In the genomic region with DNA sequence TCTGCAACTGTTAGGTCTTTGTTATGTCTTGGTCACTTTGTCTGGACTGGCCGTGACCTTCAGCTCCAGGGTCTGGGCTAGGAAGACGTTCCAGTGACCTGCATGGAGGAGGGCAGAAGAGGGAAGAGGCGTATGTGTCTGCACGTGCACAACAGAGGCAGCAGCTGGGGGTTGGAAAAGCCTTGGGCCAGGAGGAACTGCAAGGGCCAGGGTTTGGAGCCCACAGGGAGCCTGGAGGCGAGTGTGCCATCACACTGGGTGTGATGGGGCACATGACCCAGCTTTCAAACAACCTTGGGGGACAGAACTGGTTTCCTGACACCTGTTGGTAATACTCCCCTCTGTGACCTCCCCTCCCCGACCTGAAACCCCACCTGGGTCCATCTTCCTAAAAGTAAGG, we compare ENCODE assay signal across 2 cellular contexts.
TF ChIP-seq lines count a peak whose summit lies in the region.

No MANE protein-coding gene starts in this region.

TF ChIP-seq in GM23338, 12 proteins besides CTCF, POLR2A, EP300 and RAD21:
- TF ChIP-seq JUNB (IDR thresholded peaks at IDR 0.05; ENCODE audit: unreplicated experiment): no peak
- TF ChIP-seq, protein P1, sequence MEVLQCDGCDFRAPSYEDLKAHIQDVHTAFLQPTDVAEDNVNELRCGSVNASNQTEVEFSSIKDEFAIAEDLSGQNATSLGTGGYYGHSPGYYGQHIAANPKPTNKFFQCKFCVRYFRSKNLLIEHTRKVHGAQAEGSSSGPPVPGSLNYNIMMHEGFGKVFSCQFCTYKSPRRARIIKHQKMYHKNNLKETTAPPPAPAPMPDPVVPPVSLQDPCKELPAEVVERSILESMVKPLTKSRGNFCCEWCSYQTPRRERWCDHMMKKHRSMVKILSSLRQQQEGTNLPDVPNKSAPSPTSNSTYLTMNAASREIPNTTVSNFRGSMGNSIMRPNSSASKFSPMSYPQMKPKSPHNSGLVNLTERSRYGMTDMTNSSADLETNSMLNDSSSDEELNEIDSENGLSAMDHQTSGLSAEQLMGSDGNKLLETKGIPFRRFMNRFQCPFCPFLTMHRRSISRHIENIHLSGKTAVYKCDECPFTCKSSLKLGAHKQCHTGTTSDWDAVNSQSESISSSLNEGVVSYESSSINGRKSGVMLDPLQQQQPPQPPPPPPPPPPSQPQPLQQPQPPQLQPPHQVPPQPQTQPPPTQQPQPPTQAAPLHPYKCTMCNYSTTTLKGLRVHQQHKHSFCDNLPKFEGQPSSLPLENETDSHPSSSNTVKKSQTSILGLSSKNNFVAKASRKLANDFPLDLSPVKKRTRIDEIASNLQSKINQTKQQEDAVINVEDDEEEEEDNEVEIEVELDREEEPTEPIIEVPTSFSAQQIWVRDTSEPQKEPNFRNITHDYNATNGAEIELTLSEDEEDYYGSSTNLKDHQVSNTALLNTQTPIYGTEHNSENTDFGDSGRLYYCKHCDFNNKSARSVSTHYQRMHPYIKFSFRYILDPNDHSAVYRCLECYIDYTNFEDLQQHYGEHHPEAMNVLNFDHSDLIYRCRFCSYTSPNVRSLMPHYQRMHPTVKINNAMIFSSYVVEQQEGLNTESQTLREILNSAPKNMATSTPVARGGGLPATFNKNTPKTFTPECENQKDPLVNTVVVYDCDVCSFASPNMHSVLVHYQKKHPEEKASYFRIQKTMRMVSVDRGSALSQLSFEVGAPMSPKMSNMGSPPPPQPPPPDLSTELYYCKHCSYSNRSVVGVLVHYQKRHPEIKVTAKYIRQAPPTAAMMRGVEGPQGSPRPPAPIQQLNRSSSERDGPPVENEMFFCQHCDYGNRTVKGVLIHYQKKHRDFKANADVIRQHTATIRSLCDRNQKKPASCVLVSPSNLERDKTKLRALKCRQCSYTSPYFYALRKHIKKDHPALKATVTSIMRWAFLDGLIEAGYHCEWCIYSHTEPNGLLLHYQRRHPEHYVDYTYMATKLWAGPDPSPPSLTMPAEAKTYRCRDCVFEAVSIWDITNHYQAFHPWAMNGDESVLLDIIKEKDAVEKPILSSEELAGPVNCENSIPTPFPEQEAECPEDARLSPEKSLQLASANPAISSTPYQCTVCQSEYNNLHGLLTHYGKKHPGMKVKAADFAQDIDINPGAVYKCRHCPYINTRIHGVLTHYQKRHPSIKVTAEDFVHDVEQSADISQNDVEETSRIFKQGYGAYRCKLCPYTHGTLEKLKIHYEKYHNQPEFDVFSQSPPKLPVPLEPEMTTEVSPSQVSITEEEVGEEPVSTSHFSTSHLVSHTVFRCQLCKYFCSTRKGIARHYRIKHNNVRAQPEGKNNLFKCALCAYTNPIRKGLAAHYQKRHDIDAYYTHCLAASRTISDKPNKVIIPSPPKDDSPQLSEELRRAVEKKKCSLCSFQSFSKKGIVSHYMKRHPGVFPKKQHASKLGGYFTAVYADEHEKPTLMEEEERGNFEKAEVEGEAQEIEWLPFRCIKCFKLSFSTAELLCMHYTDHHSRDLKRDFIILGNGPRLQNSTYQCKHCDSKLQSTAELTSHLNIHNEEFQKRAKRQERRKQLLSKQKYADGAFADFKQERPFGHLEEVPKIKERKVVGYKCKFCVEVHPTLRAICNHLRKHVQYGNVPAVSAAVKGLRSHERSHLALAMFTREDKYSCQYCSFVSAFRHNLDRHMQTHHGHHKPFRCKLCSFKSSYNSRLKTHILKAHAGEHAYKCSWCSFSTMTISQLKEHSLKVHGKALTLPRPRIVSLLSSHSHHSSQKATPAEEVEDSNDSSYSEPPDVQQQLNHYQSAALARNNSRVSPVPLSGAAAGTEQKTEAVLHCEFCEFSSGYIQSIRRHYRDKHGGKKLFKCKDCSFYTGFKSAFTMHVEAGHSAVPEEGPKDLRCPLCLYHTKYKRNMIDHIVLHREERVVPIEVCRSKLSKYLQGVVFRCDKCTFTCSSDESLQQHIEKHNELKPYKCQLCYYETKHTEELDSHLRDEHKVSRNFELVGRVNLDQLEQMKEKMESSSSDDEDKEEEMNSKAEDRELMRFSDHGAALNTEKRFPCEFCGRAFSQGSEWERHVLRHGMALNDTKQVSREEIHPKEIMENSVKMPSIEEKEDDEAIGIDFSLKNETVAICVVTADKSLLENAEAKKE (CRISPR knock-in tag; IDR thresholded peaks at IDR 0.05): no peak
- TF ChIP-seq, protein P2, sequence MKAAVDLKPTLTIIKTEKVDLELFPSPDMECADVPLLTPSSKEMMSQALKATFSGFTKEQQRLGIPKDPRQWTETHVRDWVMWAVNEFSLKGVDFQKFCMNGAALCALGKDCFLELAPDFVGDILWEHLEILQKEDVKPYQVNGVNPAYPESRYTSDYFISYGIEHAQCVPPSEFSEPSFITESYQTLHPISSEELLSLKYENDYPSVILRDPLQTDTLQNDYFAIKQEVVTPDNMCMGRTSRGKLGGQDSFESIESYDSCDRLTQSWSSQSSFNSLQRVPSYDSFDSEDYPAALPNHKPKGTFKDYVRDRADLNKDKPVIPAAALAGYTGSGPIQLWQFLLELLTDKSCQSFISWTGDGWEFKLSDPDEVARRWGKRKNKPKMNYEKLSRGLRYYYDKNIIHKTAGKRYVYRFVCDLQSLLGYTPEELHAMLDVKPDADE (IDR thresholded peaks at IDR 0.05): no peak

TF ChIP-seq in H1, 55 proteins besides CTCF, POLR2A, EP300 and RAD21:
- TF ChIP-seq CBX5 (IDR thresholded peaks at IDR 0.05; ENCODE audit: low read depth, low read length) (no peak), CHD1 (IDR thresholded peaks at IDR 0.05; ENCODE audit: low read depth, low read length) (no peak), CREB1 (IDR thresholded peaks at IDR 0.05) (no peak), BRCA1 (IDR thresholded peaks at IDR 0.05; ENCODE audit: low read depth, low read length) (no peak), CEBPB (IDR thresholded peaks at IDR 0.05; ENCODE audit: low read depth, low read length) (no peak), BCL11A (IDR thresholded peaks at IDR 0.05; ENCODE audit: low read depth in 2 of 2, low read length in 2 of 2) (no peak), KDM1A (IDR thresholded peaks at IDR 0.05; ENCODE audit: borderline replicate concordance, low read length) (no peak), GABPA (IDR thresholded peaks at IDR 0.05; ENCODE audit: borderline replicate concordance, insufficient read depth, low read length) (no peak), BACH1 (IDR thresholded peaks at IDR 0.05; ENCODE audit: low read length) (no peak), JUND (IDR thresholded peaks at IDR 0.05; ENCODE audit: low read length) (no peak), MAFK (IDR thresholded peaks at IDR 0.05; ENCODE audit: low read depth, low read length) (no peak), CTBP2 (IDR thresholded peaks at IDR 0.05; ENCODE audit: borderline replicate concordance, insufficient read depth, insufficient read length, low read length) (no peak), CHD2 (IDR thresholded peaks at IDR 0.05; ENCODE audit: low read length) (no peak), PHF8 (conservative IDR thresholded peaks at IDR 0.05; ENCODE audit: low read depth, low read length) (no peak), CBX8 (IDR thresholded peaks at IDR 0.05; ENCODE audit: borderline replicate concordance, low read depth, low read length) (no peak), POU5F1 (IDR thresholded peaks at IDR 0.05; ENCODE audit: low read depth, low read length) (no peak), SP4 (IDR thresholded peaks at IDR 0.05; ENCODE audit: low read length) (no peak)
- TF ChIP-seq, protein P3, sequence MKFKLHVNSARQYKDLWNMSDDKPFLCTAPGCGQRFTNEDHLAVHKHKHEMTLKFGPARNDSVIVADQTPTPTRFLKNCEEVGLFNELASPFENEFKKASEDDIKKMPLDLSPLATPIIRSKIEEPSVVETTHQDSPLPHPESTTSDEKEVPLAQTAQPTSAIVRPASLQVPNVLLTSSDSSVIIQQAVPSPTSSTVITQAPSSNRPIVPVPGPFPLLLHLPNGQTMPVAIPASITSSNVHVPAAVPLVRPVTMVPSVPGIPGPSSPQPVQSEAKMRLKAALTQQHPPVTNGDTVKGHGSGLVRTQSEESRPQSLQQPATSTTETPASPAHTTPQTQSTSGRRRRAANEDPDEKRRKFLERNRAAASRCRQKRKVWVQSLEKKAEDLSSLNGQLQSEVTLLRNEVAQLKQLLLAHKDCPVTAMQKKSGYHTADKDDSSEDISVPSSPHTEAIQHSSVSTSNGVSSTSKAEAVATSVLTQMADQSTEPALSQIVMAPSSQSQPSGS (IDR thresholded peaks at IDR 0.05; ENCODE audit: low read length): no peak
TF ChIP-seq in H1: peak in this region for 0.
